ENCODE assay signal across 8 cellular contexts in genomic region chr17:2123467-2124251, GRCh38.
DNase-seq lines count a peak whose midpoint lies in the region; ATAC-seq and TF ChIP-seq lines count a peak whose summit lies in the region.

No MANE protein-coding gene starts in this region.

- peak overlapping the region in 27 of 59 donors; percentile 1 to 50 (median 20) for H3K4me3 ChIP-seq in dorsolateral prefrontal cortex

- no peak for ATAC-seq in HG02938 (IDR thresholded peaks at IDR 0.05; ENCODE audit: unreplicated experiment)

- no peaks in the 10 kb centered on the region for H3K27me3 ChIP-seq in dorsolateral prefrontal cortex

- no peak for TF ChIP-seq CTCF in dorsolateral prefrontal cortex (IDR thresholded peaks at IDR 0.05 in 54 of 56, conservative IDR thresholded peaks at IDR 0.05 in 2 of 56; ENCODE audit: low read depth in 1 of 56, partially characterized antibody in 56 of 56)

- DNase-seq in COLO829 (ENCODE audit: low spot score) (peak; percentile 29), NOMO-1 treated with DMSO at 0.1 percent for 48 hours (lab: John Stamatoyannopoulos, UW; ENCODE audit: unreplicated experiment) (peak; percentile 78), dorsolateral prefrontal cortex (no peak), myocyte (ENCODE audit: low read depth) (peak; percentile 6), kidney tubule cell (ENCODE audit: low spot score) (no peak), NCI-H1930 (lab: John Stamatoyannopoulos, UW) (no peak)
- DNase-seq in activated CD4-positive, alpha-beta T cell treated with anti-CD3 and anti-CD28 coated beads for 4 hours: no peak

- intact Hi-C loops in dorsolateral prefrontal cortex (cut with DNase I): loop anchor here in 1 of 2 donors (5.0 kb wide), 1 partner anchor 109 kb away; no protein-coding TSS in a partner anchor

- peak overlapping the region in 48 of 59 donors; percentile 3 to 84 (median 52) for H3K27ac ChIP-seq in dorsolateral prefrontal cortex

Comparison
In these comparisons a context has a peak if more than half of its experiments do, and no peak if none do; other contexts are left out.
1. DNase-seq: peak in COLO829 (single experiment), NOMO-1 treated with DMSO at 0.1 percent for 48 hours (single experiment) and myocyte (single experiment); none in dorsolateral prefrontal cortex (0 of 10), kidney tubule cell (single experiment), NCI-H1930 (0 of 2) and activated CD4-positive, alpha-beta T cell treated with anti-CD3 and anti-CD28 coated beads for 4 hours (0 of 2).